Comparison of ENCODE assay signal across 1 cellular context in genomic region chr15:87672309-87672897, GRCh38.
TF ChIP-seq lines count a peak whose summit lies in the region.

No MANE protein-coding gene starts in this region.

TF ChIP-seq in liver, 16 proteins besides CTCF, POLR2A, EP300 and RAD21 (continued from another document):
- no peak for TF ChIP-seq MAX (IDR thresholded peaks at IDR 0.05)
- TF ChIP-seq EGR1 (IDR thresholded peaks at IDR 0.05; ENCODE audit: low read depth in 2 of 2) = no peak
- no peak for TF ChIP-seq NR2F2 (IDR thresholded peaks at IDR 0.05)
- no peak for TF ChIP-seq RXRA (IDR thresholded peaks at IDR 0.05)
- TF ChIP-seq HNF4G (IDR thresholded peaks at IDR 0.05) = no peak
- TF ChIP-seq FOXA2 (IDR thresholded peaks at IDR 0.05) = no peak
- no peak for TF ChIP-seq TAF1 (conservative IDR thresholded peaks at IDR 0.05)
- no peak for TF ChIP-seq FOXA1 (IDR thresholded peaks at IDR 0.05)
- no peak for TF ChIP-seq SP1 (IDR thresholded peaks at IDR 0.05)
- TF ChIP-seq HNF4A (conservative IDR thresholded peaks at IDR 0.05) = no peak
- no peak for TF ChIP-seq JUND (IDR thresholded peaks at IDR 0.05)
- TF ChIP-seq, protein P1, sequence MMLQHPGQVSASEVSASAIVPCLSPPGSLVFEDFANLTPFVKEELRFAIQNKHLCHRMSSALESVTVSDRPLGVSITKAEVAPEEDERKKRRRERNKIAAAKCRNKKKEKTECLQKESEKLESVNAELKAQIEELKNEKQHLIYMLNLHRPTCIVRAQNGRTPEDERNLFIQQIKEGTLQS (IDR thresholded peaks at IDR 0.05) = no peak
